ENCODE assay signal across 7 cellular contexts in the genomic region with DNA sequence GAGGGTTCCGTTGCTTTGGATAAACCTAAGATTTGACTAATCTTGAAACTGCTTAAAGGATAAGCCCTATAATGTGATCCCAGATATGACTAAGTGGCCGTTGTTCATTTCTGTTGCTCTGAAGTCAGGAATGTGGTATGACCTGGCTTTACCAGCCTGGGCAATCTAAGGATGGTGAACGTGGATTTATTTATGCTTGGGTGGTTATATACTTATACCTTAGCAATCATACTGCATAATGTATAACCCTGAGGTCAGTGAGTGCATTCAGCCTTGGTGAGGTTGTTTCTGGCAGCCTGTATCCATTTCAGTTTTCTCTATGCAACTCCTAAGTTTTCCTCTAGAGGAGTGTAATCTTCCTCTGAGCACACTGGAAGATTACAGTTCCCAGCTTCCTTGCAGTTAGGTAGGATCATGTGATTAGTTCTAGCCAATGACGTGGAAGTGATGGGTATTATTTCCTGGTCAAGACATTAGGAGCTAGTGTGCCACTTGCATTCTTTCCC. TPM values are rescaled to one million over a fixed set of nuclear protein-coding genes. Genes with fewer than 3 reads are reported as not detected.
A peak's percentile ranks its signal among the peaks of the same experiment; 100 is the strongest.
DNase-seq lines count a peak whose midpoint lies in the region; ATAC-seq, FAIRE-seq and TF ChIP-seq lines count a peak whose summit lies in the region.

No MANE protein-coding gene starts in this region.

- H3K4me3 Mint-ChIP-seq in GM23338 = no peak overlapping the region

- 52 to 86% (median 70%) methylated on average over 4 of the region's 4 CpGs for WGBS in psoas muscle, 3 donors

- H3K9me3 ChIP-seq in psoas muscle (no peaks in the 10 kb centered on the region), kidney (ENCODE audit: control insufficient read depth in 1 of 2, low read length in 2 of 2) (no peaks in the 10 kb centered on the region)

- H3K27ac ChIP-seq in GM23338 (ENCODE audit: low read depth) (no peak overlapping the region), caudate nucleus (ENCODE audit: low read depth, low read length) (peak overlapping the region; percentile 63), psoas muscle (no peak overlapping the region), kidney (ENCODE audit: low read depth in 2 of 2, low read length in 2 of 2) (no peak overlapping the region)

- TF ChIP-seq CTCF in GM23338 (conservative IDR thresholded peaks at IDR 0.05; ENCODE audit: low read depth in 2 of 2) (0 out of 4 replicates have a peak, but pooled peaks of 1 of the 2 experiments have one; percentile 10), psoas muscle (IDR thresholded peaks at IDR 0.05) (no peak), kidney (IDR thresholded peaks at IDR 0.05; ENCODE audit: borderline replicate concordance, extremely low read depth, insufficient read depth) (no peak)

- peak; percentile 50 for DNase-seq in GM23338 (ENCODE audit: low spot score)
- DNase-seq in NCI-H82 (lab: John Stamatoyannopoulos, UW) = peak; percentile 72
- DNase-seq in caudate nucleus (lab: John Stamatoyannopoulos, UW) = no peak
- no peak for DNase-seq in psoas muscle
- no peak for DNase-seq in kidney
- DNase-seq in AML-193 (lab: John Stamatoyannopoulos, UW) = no peak

- 0 out of 3 replicates have a peak, but pooled peaks cover 2% of the 10 kb centered on the region for H3K36me3 Mint-ChIP-seq in GM23338 (ENCODE audit: low read depth)

- H3K27me3 Mint-ChIP-seq in GM23338 (ENCODE audit: insufficient read depth, low read depth, poor library complexity) = peaks cover 2% of the 10 kb centered on the region

- no peak overlapping the region for H3K4me3 ChIP-seq in GM23338
- H3K4me3 ChIP-seq in psoas muscle = no peak overlapping the region
- H3K4me3 ChIP-seq in kidney (ENCODE audit: low read length in 2 of 2) = no peak overlapping the region

- no peaks in the 10 kb centered on the region for H3K9me2 ChIP-seq in GM23338 (ENCODE audit: insufficient read depth)

- H3K27me3 ChIP-seq in GM23338 (ENCODE audit: insufficient read depth) = no peaks in the 10 kb centered on the region
- no peaks in the 10 kb centered on the region for H3K27me3 ChIP-seq in psoas muscle (ENCODE audit: insufficient read depth in 3 of 3, low read length in 2 of 3)

- no peaks in the 10 kb centered on the region for H3K9me3 Mint-ChIP-seq in GM23338

- no peaks in the 10 kb centered on the region for H3F3A ChIP-seq in GM23338 (replicated peaks; ENCODE audit: low read depth)

- no peak overlapping the region for H3K9ac ChIP-seq in kidney (ENCODE audit: low read length in 2 of 2)

- peaks cover 18% of the 10 kb centered on the region for H3K4me1 ChIP-seq in GM23338 (ENCODE audit: insufficient read depth)
- H3K4me1 ChIP-seq in psoas muscle = peaks cover 18% of the 10 kb centered on the region
- peaks cover 0 to 3% of the 10 kb centered on the region in 2 donors for H3K4me1 ChIP-seq in kidney (ENCODE audit: control insufficient read depth in 1 of 2, insufficient read depth in 1 of 2, low read depth in 1 of 2, low read length in 2 of 2)

- H3K27ac Mint-ChIP-seq in GM23338 = no peak overlapping the region

- peaks cover 17% of the 10 kb centered on the region for H3K4me1 Mint-ChIP-seq in GM23338

- H3K79me2 ChIP-seq in GM23338 (replicated peaks; ENCODE audit: insufficient read depth) = peaks cover 51% of the 10 kb centered on the region

- no peak for FAIRE-seq in kidney (lab: Jason Lieb, UNC)

- H4K20me1 ChIP-seq in GM23338 (replicated peaks; ENCODE audit: insufficient read depth) = no peaks in the 10 kb centered on the region; the same call in 1 of the 2 replicates

- no peak overlapping the region for H2AFZ ChIP-seq in GM23338

- no peaks in the 10 kb centered on the region for H3K36me3 ChIP-seq in GM23338 (ENCODE audit: insufficient read depth)
- no peaks in the 10 kb centered on the region for H3K36me3 ChIP-seq in psoas muscle (ENCODE audit: insufficient read depth in 1 of 2, low read depth in 1 of 2)
- H3K36me3 ChIP-seq in kidney (ENCODE audit: control insufficient read depth in 1 of 2, insufficient read depth in 2 of 2, low read length in 2 of 2) = no peaks in the 10 kb centered on the region

- ATAC-seq in GM23338 (peak; percentile 40; the same call in 1 of the 3 replicates), psoas muscle (peak in 3 of 4 donors; percentile 57 to 62 (median 60)), HG02678 (IDR thresholded peaks at IDR 0.05; ENCODE audit: unreplicated experiment) (no peak)

- intact Hi-C loops in psoas muscle (cut with DNase I) = no loop called here
- intact Hi-C loops in kidney (cut with DNase I) = no loop called here

- H3K4me2 ChIP-seq in GM23338 = no peak overlapping the region

TF ChIP-seq in GM23338, 12 proteins besides CTCF, POLR2A, EP300 and RAD21 (continues in another document):
- TF ChIP-seq, protein P1, sequence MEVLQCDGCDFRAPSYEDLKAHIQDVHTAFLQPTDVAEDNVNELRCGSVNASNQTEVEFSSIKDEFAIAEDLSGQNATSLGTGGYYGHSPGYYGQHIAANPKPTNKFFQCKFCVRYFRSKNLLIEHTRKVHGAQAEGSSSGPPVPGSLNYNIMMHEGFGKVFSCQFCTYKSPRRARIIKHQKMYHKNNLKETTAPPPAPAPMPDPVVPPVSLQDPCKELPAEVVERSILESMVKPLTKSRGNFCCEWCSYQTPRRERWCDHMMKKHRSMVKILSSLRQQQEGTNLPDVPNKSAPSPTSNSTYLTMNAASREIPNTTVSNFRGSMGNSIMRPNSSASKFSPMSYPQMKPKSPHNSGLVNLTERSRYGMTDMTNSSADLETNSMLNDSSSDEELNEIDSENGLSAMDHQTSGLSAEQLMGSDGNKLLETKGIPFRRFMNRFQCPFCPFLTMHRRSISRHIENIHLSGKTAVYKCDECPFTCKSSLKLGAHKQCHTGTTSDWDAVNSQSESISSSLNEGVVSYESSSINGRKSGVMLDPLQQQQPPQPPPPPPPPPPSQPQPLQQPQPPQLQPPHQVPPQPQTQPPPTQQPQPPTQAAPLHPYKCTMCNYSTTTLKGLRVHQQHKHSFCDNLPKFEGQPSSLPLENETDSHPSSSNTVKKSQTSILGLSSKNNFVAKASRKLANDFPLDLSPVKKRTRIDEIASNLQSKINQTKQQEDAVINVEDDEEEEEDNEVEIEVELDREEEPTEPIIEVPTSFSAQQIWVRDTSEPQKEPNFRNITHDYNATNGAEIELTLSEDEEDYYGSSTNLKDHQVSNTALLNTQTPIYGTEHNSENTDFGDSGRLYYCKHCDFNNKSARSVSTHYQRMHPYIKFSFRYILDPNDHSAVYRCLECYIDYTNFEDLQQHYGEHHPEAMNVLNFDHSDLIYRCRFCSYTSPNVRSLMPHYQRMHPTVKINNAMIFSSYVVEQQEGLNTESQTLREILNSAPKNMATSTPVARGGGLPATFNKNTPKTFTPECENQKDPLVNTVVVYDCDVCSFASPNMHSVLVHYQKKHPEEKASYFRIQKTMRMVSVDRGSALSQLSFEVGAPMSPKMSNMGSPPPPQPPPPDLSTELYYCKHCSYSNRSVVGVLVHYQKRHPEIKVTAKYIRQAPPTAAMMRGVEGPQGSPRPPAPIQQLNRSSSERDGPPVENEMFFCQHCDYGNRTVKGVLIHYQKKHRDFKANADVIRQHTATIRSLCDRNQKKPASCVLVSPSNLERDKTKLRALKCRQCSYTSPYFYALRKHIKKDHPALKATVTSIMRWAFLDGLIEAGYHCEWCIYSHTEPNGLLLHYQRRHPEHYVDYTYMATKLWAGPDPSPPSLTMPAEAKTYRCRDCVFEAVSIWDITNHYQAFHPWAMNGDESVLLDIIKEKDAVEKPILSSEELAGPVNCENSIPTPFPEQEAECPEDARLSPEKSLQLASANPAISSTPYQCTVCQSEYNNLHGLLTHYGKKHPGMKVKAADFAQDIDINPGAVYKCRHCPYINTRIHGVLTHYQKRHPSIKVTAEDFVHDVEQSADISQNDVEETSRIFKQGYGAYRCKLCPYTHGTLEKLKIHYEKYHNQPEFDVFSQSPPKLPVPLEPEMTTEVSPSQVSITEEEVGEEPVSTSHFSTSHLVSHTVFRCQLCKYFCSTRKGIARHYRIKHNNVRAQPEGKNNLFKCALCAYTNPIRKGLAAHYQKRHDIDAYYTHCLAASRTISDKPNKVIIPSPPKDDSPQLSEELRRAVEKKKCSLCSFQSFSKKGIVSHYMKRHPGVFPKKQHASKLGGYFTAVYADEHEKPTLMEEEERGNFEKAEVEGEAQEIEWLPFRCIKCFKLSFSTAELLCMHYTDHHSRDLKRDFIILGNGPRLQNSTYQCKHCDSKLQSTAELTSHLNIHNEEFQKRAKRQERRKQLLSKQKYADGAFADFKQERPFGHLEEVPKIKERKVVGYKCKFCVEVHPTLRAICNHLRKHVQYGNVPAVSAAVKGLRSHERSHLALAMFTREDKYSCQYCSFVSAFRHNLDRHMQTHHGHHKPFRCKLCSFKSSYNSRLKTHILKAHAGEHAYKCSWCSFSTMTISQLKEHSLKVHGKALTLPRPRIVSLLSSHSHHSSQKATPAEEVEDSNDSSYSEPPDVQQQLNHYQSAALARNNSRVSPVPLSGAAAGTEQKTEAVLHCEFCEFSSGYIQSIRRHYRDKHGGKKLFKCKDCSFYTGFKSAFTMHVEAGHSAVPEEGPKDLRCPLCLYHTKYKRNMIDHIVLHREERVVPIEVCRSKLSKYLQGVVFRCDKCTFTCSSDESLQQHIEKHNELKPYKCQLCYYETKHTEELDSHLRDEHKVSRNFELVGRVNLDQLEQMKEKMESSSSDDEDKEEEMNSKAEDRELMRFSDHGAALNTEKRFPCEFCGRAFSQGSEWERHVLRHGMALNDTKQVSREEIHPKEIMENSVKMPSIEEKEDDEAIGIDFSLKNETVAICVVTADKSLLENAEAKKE (CRISPR knock-in tag; IDR thresholded peaks at IDR 0.05) = no peak
- no peak for TF ChIP-seq EZH2phosphoT487 (IDR thresholded peaks at IDR 0.05; ENCODE audit: unreplicated experiment)
- TF ChIP-seq, protein P2, sequence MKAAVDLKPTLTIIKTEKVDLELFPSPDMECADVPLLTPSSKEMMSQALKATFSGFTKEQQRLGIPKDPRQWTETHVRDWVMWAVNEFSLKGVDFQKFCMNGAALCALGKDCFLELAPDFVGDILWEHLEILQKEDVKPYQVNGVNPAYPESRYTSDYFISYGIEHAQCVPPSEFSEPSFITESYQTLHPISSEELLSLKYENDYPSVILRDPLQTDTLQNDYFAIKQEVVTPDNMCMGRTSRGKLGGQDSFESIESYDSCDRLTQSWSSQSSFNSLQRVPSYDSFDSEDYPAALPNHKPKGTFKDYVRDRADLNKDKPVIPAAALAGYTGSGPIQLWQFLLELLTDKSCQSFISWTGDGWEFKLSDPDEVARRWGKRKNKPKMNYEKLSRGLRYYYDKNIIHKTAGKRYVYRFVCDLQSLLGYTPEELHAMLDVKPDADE (IDR thresholded peaks at IDR 0.05) = no peak

RNA-seq across cellular contexts. Expression of gene FTO, which starts 41.9 kb away (rescaled TPM):
- total RNA-seq in GM23338 (2014; rRNA removed; shearing (Covaris generic)) = 69.6 and 74.3 TPM in 2 replicates
- polyA plus RNA-seq in GM23338 (2016; fragmentation: Nextera tagmentation; extraction: Ambion mirVana) = 13.1 and 17.7 TPM in 2 replicates
- total RNA-seq in psoas muscle = 10 to 100 TPM; 47.4 to 67.6 (median 57.7) TPM
- 10 to 100 TPM; 14.2 to 46.1 (median 26.7) TPM for polyA plus RNA-seq in psoas muscle
- total RNA-seq in kidney = 116 TPM
- polyA plus RNA-seq in kidney (ENCODE audit: insufficient read depth, low read depth, low replicate concordance) = 22.3 TPM

RNA-seq across cellular contexts. Expression of gene RPGRIP1L, which starts 42.1 kb away (rescaled TPM):
- 10.3 and 11.4 TPM in 2 replicates for total RNA-seq in GM23338 (2014; rRNA removed; shearing (Covaris generic))
- polyA plus RNA-seq in GM23338 (2016; fragmentation: Nextera tagmentation; extraction: Ambion mirVana) (19.9 and 21.3 TPM in 2 replicates), psoas muscle (1 to 10 TPM in 2 of 3 donors, under 1 TPM in 1; 1.00 to 2.6 (median 1.5) TPM), kidney (ENCODE audit: insufficient read depth, low read depth, low replicate concordance) (4.3 TPM)
- total RNA-seq in psoas muscle (1 to 10 TPM in 3 of 4 donors, under 1 TPM in 1; 0.81 to 2.6 (median 1.7) TPM), kidney (10.2 TPM)

Comparison
In these comparisons a context has a peak if more than half of its experiments do, and no peak if none do; other contexts are left out.
1. DNase-seq: peak in GM23338 (single experiment) and NCI-H82 (single experiment); none in caudate nucleus (0 of 61), psoas muscle (0 of 2), kidney (single experiment) and AML-193 (0 of 2).